ENCODE assay signal across 9 cellular contexts in genomic region chr20:31833130-31833930, GRCh38. TPM values are rescaled to one million over a fixed set of nuclear protein-coding genes. Genes with fewer than 3 reads are reported as not detected.
DNase-seq lines count a peak whose midpoint lies in the region; ATAC-seq, FAIRE-seq and TF ChIP-seq lines count a peak whose summit lies in the region.
"Had no signal": no experiment of that assay in that cellular context is flagged by ENCODE, and none has a peak within 500 bp of the region (broad histone marks: within the 10 kb centered on the region; RNA-seq: fewer than 3 reads in every experiment).

No MANE protein-coding gene starts in this region.

- TF ChIP-seq CTCF in CD8-positive, alpha-beta T cell (IDR thresholded peaks at IDR 0.05) = peak; percentile 79
- peak; percentile 85 to 95 (median 86) for TF ChIP-seq CTCF in K562 (IDR thresholded peaks at IDR 0.05 in 2 of 3, conservative IDR thresholded peaks at IDR 0.05 in 1 of 3; ENCODE audit: insufficient read depth in 2 of 3, low read depth in 1 of 3, low read length in 3 of 3)

- H3K4me3 ChIP-seq in CD8-positive, alpha-beta T cell (ENCODE audit: low read depth, low read length) = no peak overlapping the region
- H3K4me3 ChIP-seq in K562 = no peak overlapping the region

- POLR2A ChIA-PET in CD8-positive, alpha-beta T cell (lab: Charles Lee) = no interaction called here
- POLR2A ChIA-PET in HEK293T (lab: Yijun Ruan, JAX) (no interaction called here), K562 (lab: Yijun Ruan, JAX) (no interaction called here)

- TF ChIP-seq POLR2A in K562 (conservative IDR thresholded peaks at IDR 0.05) = no peak

- intact Hi-C loops in CD8-positive, alpha-beta T cell (cut with DNase I, micrococcal nuclease) = no loop called here
- intact Hi-C loops in K562 (cut with micrococcal nuclease) = loop anchor here (5.0 kb wide), 1 partner anchor 106 kb away; no protein-coding TSS in a partner anchor

- no peaks in the 10 kb centered on the region for H3K36me3 ChIP-seq in CD8-positive, alpha-beta T cell (ENCODE audit: insufficient read depth, low read length)
- no peaks in the 10 kb centered on the region for H3K36me3 ChIP-seq in K562 (ENCODE audit: control insufficient read depth, insufficient read depth, low read length)

- no peak for TF ChIP-seq EP300 in K562 (IDR thresholded peaks at IDR 0.05; ENCODE audit: low read length)

- no peaks in the 10 kb centered on the region for H3K4me1 ChIP-seq in CD8-positive, alpha-beta T cell (ENCODE audit: insufficient read depth, low read length)
- peaks cover 29 to 45% of the 10 kb centered on the region in 2 experiments for H3K4me1 ChIP-seq in K562 (replicated peaks in 1 of 2; ENCODE audit: control insufficient read depth in 2 of 2, insufficient read depth in 2 of 2, low read length in 2 of 2)

- H3K27ac ChIP-seq in CD8-positive, alpha-beta T cell (ENCODE audit: low read depth, low read length) = no peak overlapping the region
- H3K27ac ChIP-seq in K562 (ENCODE audit: extremely low read depth, low read depth, low read length) = no peak overlapping the region

- no peak overlapping the region for H3K4me3 Mint-ChIP-seq in CD8-positive, alpha-beta T cell

- peaks cover 8% of the 10 kb centered on the region for H3K4me1 Mint-ChIP-seq in CD8-positive, alpha-beta T cell (ENCODE audit: low read depth)

- peak overlapping the region in 1 of 2 experiments; percentile 40; a peak in 1 of 4 replicates for H3K9ac ChIP-seq in K562 (ENCODE audit: insufficient read depth in 1 of 2, low read depth in 2 of 2, low read length in 2 of 2)

- H3K9me1 ChIP-seq in K562 (ENCODE audit: control insufficient read depth, insufficient read depth, low read length) = no peaks in the 10 kb centered on the region

- no peak overlapping the region for H3K4me2 ChIP-seq in K562 (ENCODE audit: insufficient read depth, low read length)

- no peaks in the 10 kb centered on the region for H3K36me3 Mint-ChIP-seq in CD8-positive, alpha-beta T cell

- H3K79me2 ChIP-seq in K562 (ENCODE audit: control insufficient read depth, insufficient read depth, low read length) = no peaks in the 10 kb centered on the region

- FAIRE-seq in K562 (lab: Jason Lieb, UNC) = peak; percentile 78

- BruUV-seq in K562 (replicated peaks; lab: Mats Ljungman, UMichigan) = no TSS peak

- H3K27me3 ChIP-seq in CD8-positive, alpha-beta T cell (ENCODE audit: insufficient read depth, low read length) = no peaks in the 10 kb centered on the region
- no peaks in the 10 kb centered on the region for H3K27me3 ChIP-seq in K562 (ENCODE audit: control insufficient read depth in 2 of 2, insufficient read depth in 2 of 2, low read length in 2 of 2)

- no peaks in the 10 kb centered on the region for H3K27me3 Mint-ChIP-seq in CD8-positive, alpha-beta T cell (ENCODE audit: low read depth)

- TF ChIP-seq RAD21 in K562 (CRISPR knock-in tag; conservative IDR thresholded peaks at IDR 0.05 in 1 of 2, IDR thresholded peaks at IDR 0.05 in 1 of 2) = peak in 1 of 2 experiments; percentile 58; a peak in 2 of 4 replicates

- H4K20me1 ChIP-seq in K562 (replicated peaks; ENCODE audit: control insufficient read depth, insufficient read depth, low read length) = 0 out of 2 replicates have a peak, but pooled peaks cover 6% of the 10 kb centered on the region

- H3K9me3 Mint-ChIP-seq in CD8-positive, alpha-beta T cell = no peaks in the 10 kb centered on the region

- H3K9me3 ChIP-seq in CD8-positive, alpha-beta T cell (ENCODE audit: low read length) = no peaks in the 10 kb centered on the region
- H3K9me3 ChIP-seq in K562 (replicated peaks; ENCODE audit: control insufficient read depth, insufficient read depth, low read depth, low read length) = no peaks in the 10 kb centered on the region

- CTCF ChIA-PET in CD8-positive, alpha-beta T cell (lab: Charles Lee) = interaction anchor here (1.0 to 1.7 kb wide), 7 partner anchors 11 to 258 kb away, joined by 3 to 6 read pairs (median 5); partner anchors contain the start of gene MYLK2
- CTCF ChIA-PET in HEK293T (lab: Yijun Ruan, JAX) = interaction anchor here (0.8 kb wide), 1 partner anchor 10 kb away, joined by 3 read pairs; no protein-coding TSS in a partner anchor
- CTCF ChIA-PET in K562 (lab: Yijun Ruan, JAX; ENCODE audit: low intra/inter-chr PET ratio) = interaction anchor here (0.5 to 1.7 kb wide), 2 partner anchors 188 to 198 kb away, joined by 4 read pairs; no protein-coding TSS in a partner anchor

- DNase-seq in CD8-positive, alpha-beta T cell = peak; percentile 17 to 66 (median 41)
- peak; percentile 79 for DNase-seq in HEK293T (ENCODE audit: extremely low spot score)
- DNase-seq in T-helper 9 cell = peak; percentile 55
- DNase-seq in K562 (ENCODE audit: extremely low read depth in 1 of 4, low spot score in 3 of 4) = peak; percentile 82 to 89 (median 84)
- DNase-seq in left kidney (ENCODE audit: low read depth, low spot score) = peak; percentile 86
- DNase-seq in stimulated activated CD8-positive, alpha-beta memory T cell treated with anti-CD3 and anti-CD28 coated beads, Interleukin-15, amount 100 ng/mL, for 1 hour (ENCODE audit: low read depth) = peak; percentile 35
- no peak for DNase-seq in NCI-H524 treated with DMSO at 0.1 percent for 48 hours (lab: John Stamatoyannopoulos, UW)
- no peak for DNase-seq in T1000 (lab: John Stamatoyannopoulos, UW)

- no peak overlapping the region for H2AFZ ChIP-seq in K562 (ENCODE audit: low read depth, low read length)

- WGBS in K562 (ENCODE audit: insufficient coverage, low coverage, missing lambda C conversion rate) = 11% methylated on average over 11 of the region's 14 CpGs

- peak; percentile 56 for ATAC-seq in CD8-positive, alpha-beta T cell
- peak; percentile 86 for ATAC-seq in K562

- in situ Hi-C loops in K562 (cut with MboI) = loop anchor here (25.0 kb wide), 1 partner anchor 829 kb away; the partner anchor contains the start of gene C20orf203

- H3K27ac Mint-ChIP-seq in CD8-positive, alpha-beta T cell = no peak overlapping the region

RNA-seq across cellular contexts. Expression of gene FOXS1, which starts 12.1 kb away (rescaled TPM):
- total RNA-seq in CD8-positive, alpha-beta T cell = not detected
- not detected in 2 replicates for total RNA-seq in K562 (2011; cell fraction: chromatin; rRNA removed; ENCODE audit: low replicate concordance)
- not detected in 2 replicates for total RNA-seq in K562 (2011; cell fraction: nucleolus; rRNA removed)
- total RNA-seq in K562 (2011; cell fraction: nucleoplasm; rRNA removed) = not detected in 2 replicates
- total RNA-seq in K562 (2014; rRNA removed) (not detected in 2 replicates), K562 (2014; rRNA removed; fragmentation: Illumina TruSeq; extraction: Trizol) (not detected in 2 replicates), K562 (2015; rRNA removed; fragmentation: Illumina TruSeq; extraction: Trizol) (not detected in 2 replicates), K562 (2021) (not detected in 2 replicates)
- polyA plus RNA-seq in K562 (2011; rRNA removed) (not detected in 2 replicates), K562 (2014; fragmentation: Illumina TruSeq; extraction: Trizol) (not detected in 2 replicates), K562 (2014; fragmentation: Nextera tagmentation; extraction: Ambion mirVana) (not detected), K562 (2014; rRNA removed) (not detected in 2 replicates)
- not detected in 2 replicates for polyA plus RNA-seq in K562 (2011; cell fraction: cytosol; rRNA removed)
- not detected in 2 replicates for polyA plus RNA-seq in K562 (2011; cell fraction: nucleus; rRNA removed)
- polyA plus RNA-seq in K562 (2012) = not detected in 2 replicates
- not detected in 2 replicates for polyA minus RNA-seq in K562 (2011; rRNA and poly(A)+ RNA removed)
- polyA minus RNA-seq in K562 (2011; cell fraction: cytosol; rRNA and poly(A)+ RNA removed) = not detected in 2 replicates
- polyA minus RNA-seq in K562 (2011; cell fraction: nucleus; rRNA and poly(A)+ RNA removed) = not detected in 2 replicates
- total RNA-seq: subcutaneous adipose tissue had no signal

RNA-seq across cellular contexts. Expression of gene MYLK2, which starts 14.2 kb away (rescaled TPM):
- total RNA-seq in CD8-positive, alpha-beta T cell = not detected
- 0.53 and 0.69 TPM in 2 replicates for total RNA-seq in K562 (2011; cell fraction: chromatin; rRNA removed; ENCODE audit: low replicate concordance)
- 0.33 and 0.79 TPM in 2 replicates for total RNA-seq in K562 (2011; cell fraction: nucleolus; rRNA removed)
- total RNA-seq in K562 (2011; cell fraction: nucleoplasm; rRNA removed) = 0.31 and 0.44 TPM in 2 replicates
- 0.33 and 0.45 TPM in 2 replicates for total RNA-seq in K562 (2014; rRNA removed)
- total RNA-seq in K562 (2014; rRNA removed; fragmentation: Illumina TruSeq; extraction: Trizol) = 0.07 and 0.10 TPM in 2 replicates
- 0.18 and 0.30 TPM in 2 replicates for total RNA-seq in K562 (2015; rRNA removed; fragmentation: Illumina TruSeq; extraction: Trizol)
- total RNA-seq in K562 (2021) = 0.25 and 0.53 TPM in 2 replicates
- polyA plus RNA-seq in K562 (2011; rRNA removed) = 0.15 and 0.22 TPM in 2 replicates
- 0.13 and 0.18 TPM in 2 replicates for polyA plus RNA-seq in K562 (2011; cell fraction: cytosol; rRNA removed)
- 0.79 and 0.84 TPM in 2 replicates for polyA plus RNA-seq in K562 (2011; cell fraction: nucleus; rRNA removed)
- polyA plus RNA-seq in K562 (2012) = 0.25 and 0.43 TPM in 2 replicates
- polyA plus RNA-seq in K562 (2014; fragmentation: Illumina TruSeq; extraction: Trizol) = 0.12 and 0.26 TPM in 2 replicates
- not detected for polyA plus RNA-seq in K562 (2014; fragmentation: Nextera tagmentation; extraction: Ambion mirVana)
- polyA plus RNA-seq in K562 (2014; rRNA removed) = 0.28 and 0.41 TPM in 2 replicates
- 0.11 and 0.18 TPM in 2 replicates for polyA minus RNA-seq in K562 (2011; rRNA and poly(A)+ RNA removed)
- polyA minus RNA-seq in K562 (2011; cell fraction: cytosol; rRNA and poly(A)+ RNA removed) = not detected in 2 replicates
- polyA minus RNA-seq in K562 (2011; cell fraction: nucleus; rRNA and poly(A)+ RNA removed) = 0.13 and 0.78 TPM in 2 replicates
- total RNA-seq: subcutaneous adipose tissue had no signal

RNA-seq across cellular contexts. Expression of gene DUSP15, which starts 37.0 kb away (rescaled TPM):
- total RNA-seq in CD8-positive, alpha-beta T cell = not detected
- 0.53 TPM in 1 of 2 replicates, not detected in the other for total RNA-seq in K562 (2011; cell fraction: chromatin; rRNA removed; ENCODE audit: low replicate concordance)
- total RNA-seq in K562 (2011; cell fraction: nucleolus; rRNA removed) = 0.33 and 0.39 TPM in 2 replicates
- 0.29 and 0.84 TPM in 2 replicates for total RNA-seq in K562 (2011; cell fraction: nucleoplasm; rRNA removed)
- not detected in 2 replicates for total RNA-seq in K562 (2014; rRNA removed)
- not detected in 2 replicates for total RNA-seq in K562 (2014; rRNA removed; fragmentation: Illumina TruSeq; extraction: Trizol)
- not detected in 2 replicates for total RNA-seq in K562 (2015; rRNA removed; fragmentation: Illumina TruSeq; extraction: Trizol)
- total RNA-seq in K562 (2021) = not detected in 2 replicates
- polyA plus RNA-seq in K562 (2011; rRNA removed) = not detected in 2 replicates
- polyA plus RNA-seq in K562 (2011; cell fraction: cytosol; rRNA removed) = 0.09 and 0.16 TPM in 2 replicates
- polyA plus RNA-seq in K562 (2011; cell fraction: nucleus; rRNA removed) = 0.15 and 0.28 TPM in 2 replicates
- 0.22 TPM in 1 of 2 replicates, not detected in the other for polyA plus RNA-seq in K562 (2012)
- polyA plus RNA-seq in K562 (2014; fragmentation: Illumina TruSeq; extraction: Trizol) = not detected in 2 replicates
- not detected for polyA plus RNA-seq in K562 (2014; fragmentation: Nextera tagmentation; extraction: Ambion mirVana)
- 0.34 and 0.66 TPM in 2 replicates for polyA plus RNA-seq in K562 (2014; rRNA removed)
- not detected in 2 replicates for polyA minus RNA-seq in K562 (2011; rRNA and poly(A)+ RNA removed)
- polyA minus RNA-seq in K562 (2011; cell fraction: cytosol; rRNA and poly(A)+ RNA removed) = not detected in 2 replicates
- not detected in 2 replicates for polyA minus RNA-seq in K562 (2011; cell fraction: nucleus; rRNA and poly(A)+ RNA removed)

RNA-seq across cellular contexts. Expression of gene TTLL9, which starts 37.1 kb away (rescaled TPM):
- total RNA-seq in CD8-positive, alpha-beta T cell = not detected
- total RNA-seq in K562 (2011; cell fraction: chromatin; rRNA removed; ENCODE audit: low replicate concordance) = not detected in 2 replicates
- not detected in 2 replicates for total RNA-seq in K562 (2011; cell fraction: nucleolus; rRNA removed)
- not detected in 2 replicates for total RNA-seq in K562 (2011; cell fraction: nucleoplasm; rRNA removed)
- total RNA-seq in K562 (2014; rRNA removed) (not detected in 2 replicates), K562 (2014; rRNA removed; fragmentation: Illumina TruSeq; extraction: Trizol) (not detected in 2 replicates), K562 (2015; rRNA removed; fragmentation: Illumina TruSeq; extraction: Trizol) (not detected in 2 replicates), K562 (2021) (not detected in 2 replicates)
- polyA plus RNA-seq in K562 (2011; rRNA removed) (not detected in 2 replicates), K562 (2014; fragmentation: Illumina TruSeq; extraction: Trizol) (not detected in 2 replicates), K562 (2014; fragmentation: Nextera tagmentation; extraction: Ambion mirVana) (under 1 TPM in 1 of 2 experiments, not detected in 1; 0.06 TPM), K562 (2014; rRNA removed) (0.07 TPM in 1 of 2 replicates, not detected in the other)
- not detected in 2 replicates for polyA plus RNA-seq in K562 (2011; cell fraction: cytosol; rRNA removed)
- polyA plus RNA-seq in K562 (2011; cell fraction: nucleus; rRNA removed) = not detected in 2 replicates
- not detected in 2 replicates for polyA plus RNA-seq in K562 (2012)
- polyA minus RNA-seq in K562 (2011; rRNA and poly(A)+ RNA removed) = not detected in 2 replicates
- not detected in 2 replicates for polyA minus RNA-seq in K562 (2011; cell fraction: cytosol; rRNA and poly(A)+ RNA removed)
- polyA minus RNA-seq in K562 (2011; cell fraction: nucleus; rRNA and poly(A)+ RNA removed) = not detected in 2 replicates

Comparison
In these comparisons a context has a peak if more than half of its experiments do, and no peak if none do; other contexts are left out.
1. DNase-seq: peak in CD8-positive, alpha-beta T cell (7 of 7), HEK293T (single experiment), T-helper 9 cell (single experiment), K562 (4 of 4), left kidney (single experiment) and stimulated activated CD8-positive, alpha-beta memory T cell treated with anti-CD3 and anti-CD28 coated beads, Interleukin-15, amount 100 ng/mL, for 1 hour (single experiment); none in NCI-H524 treated with DMSO at 0.1 percent for 48 hours (single experiment) and T1000 (single experiment).